In genomic region chr5:174972291-174972690, GRCh38 we compare ENCODE assay signal across 2 cellular contexts.
TF ChIP-seq lines count a peak whose summit lies in the region.

No MANE protein-coding gene starts in this region.

TF ChIP-seq in GM23338, 12 proteins besides CTCF, POLR2A, EP300 and RAD21:
- TF ChIP-seq CREB1 (CRISPR knock-in tag; IDR thresholded peaks at IDR 0.05; ENCODE audit: low read depth) (no peak), STAT1 (IDR thresholded peaks at IDR 0.05; ENCODE audit: unreplicated experiment) (no peak), EZH2phosphoT487 (IDR thresholded peaks at IDR 0.05; ENCODE audit: unreplicated experiment) (no peak), REST (IDR thresholded peaks at IDR 0.05; ENCODE audit: unreplicated experiment) (no peak), ZNF114 (CRISPR knock-in tag; IDR thresholded peaks at IDR 0.05) (no peak), JUNB (IDR thresholded peaks at IDR 0.05; ENCODE audit: unreplicated experiment) (no peak), ZNF462 (CRISPR knock-in tag; IDR thresholded peaks at IDR 0.05) (no peak), EZH2 (IDR thresholded peaks at IDR 0.05; ENCODE audit: low read depth, unreplicated experiment) (no peak), POLR2AphosphoS5 (IDR thresholded peaks at IDR 0.05; ENCODE audit: low read depth) (no peak), ETS1 (IDR thresholded peaks at IDR 0.05) (no peak), NANOG (IDR thresholded peaks at IDR 0.05; ENCODE audit: borderline replicate concordance) (no peak), ZNF331 (CRISPR knock-in tag; IDR thresholded peaks at IDR 0.05; ENCODE audit: low read depth) (no peak)

TF ChIP-seq in H1, 55 proteins besides CTCF, POLR2A, EP300 and RAD21:
- TF ChIP-seq TCF12 (IDR thresholded peaks at IDR 0.05; ENCODE audit: low read depth, low read length) = no peak
- no peak for TF ChIP-seq KDM4A (IDR thresholded peaks at IDR 0.05; ENCODE audit: low read depth, low read length, severe bottlenecking)
- no peak for TF ChIP-seq ASH2L (IDR thresholded peaks at IDR 0.05; ENCODE audit: low read length)
- TF ChIP-seq GTF2F1 (IDR thresholded peaks at IDR 0.05; ENCODE audit: borderline replicate concordance, low read depth, low read length) = no peak
- no peak for TF ChIP-seq CREB1 (IDR thresholded peaks at IDR 0.05)
- no peak for TF ChIP-seq ZNF274 (IDR thresholded peaks at IDR 0.05; ENCODE audit: borderline replicate concordance, extremely low read depth, low read length)
- TF ChIP-seq RNF2 (IDR thresholded peaks at IDR 0.05; ENCODE audit: borderline replicate concordance, low read depth, low read length, missing control alignments, poor library complexity, severe bottlenecking) = no peak
- no peak for TF ChIP-seq CHD2 (IDR thresholded peaks at IDR 0.05; ENCODE audit: low read length)
- TF ChIP-seq HDAC2 (IDR thresholded peaks at IDR 0.05; ENCODE audit: borderline replicate concordance in 1 of 2, low read depth in 2 of 2, low read length in 2 of 2) = no peak
- no peak for TF ChIP-seq TAF7 (optimal IDR thresholded peaks at IDR 0.05; ENCODE audit: borderline replicate concordance, low read depth, low read length)
